Comparison of ENCODE assay signal across 18 cellular contexts in the genomic region with DNA sequence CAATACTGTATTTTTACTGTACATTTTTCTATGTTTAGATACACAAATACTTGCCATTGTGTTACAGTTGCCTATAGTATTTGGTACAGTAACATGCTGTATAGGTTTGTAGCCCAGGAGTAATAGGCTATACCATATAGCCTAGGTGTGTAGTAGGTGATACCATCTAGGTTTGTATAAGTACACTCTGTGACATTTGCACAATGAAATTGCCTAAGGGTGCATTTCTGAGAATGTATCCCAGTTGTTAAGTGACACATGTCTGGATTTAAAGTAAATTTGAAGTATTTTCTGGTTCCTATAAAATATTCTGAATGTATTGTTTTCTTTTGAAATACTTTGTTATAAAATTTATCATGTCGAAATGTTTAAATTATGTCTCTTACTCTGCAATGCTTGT.
"Had no signal": no experiment of that assay in that cellular context is flagged by ENCODE, and none has a peak within 500 bp of the region (broad histone marks: within the 10 kb centered on the region; RNA-seq: fewer than 3 reads in every experiment).

No MANE protein-coding gene starts in this region.

- H3K4me3 ChIP-seq: MG63, SJCRH30 had no signal

- H3K4me3 Mint-ChIP-seq: T-helper 17 cell had no signal

- H3K36me3 ChIP-seq: MG63 had no signal

- H3K4me1 Mint-ChIP-seq: T-helper 17 cell had no signal

- H3K27ac ChIP-seq: RWPE1 had no signal

- H3K27ac Mint-ChIP-seq: T-helper 17 cell had no signal

- H3K9me3 ChIP-seq: MG63, SJCRH30 had no signal

- DNase-seq: KBM-7, MG63, NCI-H1092, NCI-H1105 treated with DMSO at 0.1 percent for 48 hours, NCI-H1417 treated with DMSO at 0.1 percent for 48 hours, NCI-H146, NCI-H1694 treated with DMSO at 0.1 percent for 48 hours, NCI-H1930, NCI-H2107, NCI-H2227 treated with DMSO at 0.1 percent for 48 hours, NCI-H524, NCI-H748 treated with DMSO at 0.1 percent for 48 hours, PC-3, SHP77 treated with DMSO at 0.1 percent for 48 hours, SJCRH30, T-helper 1 cell, T-helper 17 cell had no signal
